ENCODE assay signal across 8 cellular contexts in the genomic region with DNA sequence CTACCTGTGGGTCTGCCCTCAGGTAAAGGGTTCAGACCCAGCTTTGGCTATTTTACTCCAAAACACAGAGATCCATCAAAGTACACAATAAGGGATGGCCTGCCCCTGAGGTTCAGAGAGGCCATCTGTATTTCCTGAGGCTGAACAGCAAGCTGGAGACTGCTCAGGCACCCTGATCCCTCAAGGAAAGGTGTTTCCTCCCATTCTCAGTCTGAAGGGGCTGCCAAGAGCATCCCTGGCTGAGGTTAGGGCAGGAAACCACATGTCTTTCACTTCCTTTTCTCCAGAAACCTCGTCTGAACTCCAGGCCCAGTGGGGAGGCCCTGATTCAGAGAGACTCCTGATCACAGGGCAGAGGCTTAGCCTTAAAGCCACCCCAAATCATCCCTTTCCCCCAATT. TPM values are rescaled to one million over a fixed set of nuclear protein-coding genes. Genes with fewer than 3 reads are reported as not detected.
A peak's percentile ranks its signal among the peaks of the same experiment; 100 is the strongest.
DNase-seq lines count a peak whose midpoint lies in the region; ATAC-seq and TF ChIP-seq lines count a peak whose summit lies in the region.

No MANE protein-coding gene starts in this region.

- no peaks in the 10 kb centered on the region for H3K9me3 Mint-ChIP-seq in mesothelial cell of epicardium

- in situ Hi-C loops in brain microvascular endothelial cell (cut with HindIII; ENCODE audit: low pct_ligation_motif_present, low sequenced_read_pairs): no loop called here

- no peak overlapping the region for H2AFZ ChIP-seq in Karpas-422 (ENCODE audit: low read length)

- no peaks in the 10 kb centered on the region for H3K36me3 ChIP-seq in Karpas-422 (ENCODE audit: insufficient read depth, low read length)
- H3K36me3 ChIP-seq in brain microvascular endothelial cell (replicated peaks): peaks cover 3% of the 10 kb centered on the region

- H3K9ac ChIP-seq in Karpas-422 (ENCODE audit: low read length): no peak overlapping the region

- no peaks in the 10 kb centered on the region for H4K20me1 ChIP-seq in Karpas-422 (ENCODE audit: insufficient read depth, low read depth, low read length)

- H3K27ac ChIP-seq in Karpas-422 (ENCODE audit: low read length) (no peak overlapping the region), brain microvascular endothelial cell (no peak overlapping the region)

- H3K27ac Mint-ChIP-seq in mesothelial cell of epicardium: peak overlapping the region; percentile 88

- peak overlapping the region; percentile 82 for H3K4me3 Mint-ChIP-seq in mesothelial cell of epicardium

- peak; percentile 48 for DNase-seq in ELR (ENCODE audit: low read depth)
- peak; percentile 52 for DNase-seq in Karpas-422
- DNase-seq in brain microvascular endothelial cell: no peak
- no peak for DNase-seq in mesothelial cell of epicardium (ENCODE audit: low spot score in 2 of 2, unreplicated experiment in 2 of 2)
- no peak for DNase-seq in NCI-H446 treated with DMSO at 0.1 percent for 48 hours (lab: John Stamatoyannopoulos, UW)

- H3K27me3 ChIP-seq in Karpas-422 (ENCODE audit: low read length) (no peaks in the 10 kb centered on the region), brain microvascular endothelial cell (replicated peaks) (no peaks in the 10 kb centered on the region)

- H3K79me2 ChIP-seq in Karpas-422 (ENCODE audit: low read length): no peaks in the 10 kb centered on the region

- H3K4me3 ChIP-seq in Karpas-422 (ENCODE audit: low read length) (no peak overlapping the region), brain microvascular endothelial cell (ENCODE audit: low read depth, low read length) (peak overlapping the region; percentile 84)

- ATAC-seq in HG03045 (IDR thresholded peaks at IDR 0.05; ENCODE audit: unreplicated experiment) (no peak), HG02588 (IDR thresholded peaks at IDR 0.05; ENCODE audit: unreplicated experiment) (no peak), GM21717 (IDR thresholded peaks at IDR 0.05; ENCODE audit: unreplicated experiment) (no peak)

- no peaks in the 10 kb centered on the region for H3K9me3 ChIP-seq in Karpas-422 (ENCODE audit: low read length)

- H3K27me3 Mint-ChIP-seq in mesothelial cell of epicardium (ENCODE audit: low read depth): no peaks in the 10 kb centered on the region

- H3K4me1 Mint-ChIP-seq in mesothelial cell of epicardium: peaks cover 21% of the 10 kb centered on the region

- H3K4me1 ChIP-seq in Karpas-422 (ENCODE audit: low read length): no peaks in the 10 kb centered on the region

- H3K9me2 ChIP-seq in Karpas-422 (replicated peaks; ENCODE audit: insufficient read depth, low read length): no peaks in the 10 kb centered on the region

- H3K4me2 ChIP-seq in Karpas-422 (ENCODE audit: low read depth, low read length, poor library complexity, severe bottlenecking): no peak overlapping the region

- H3K36me3 Mint-ChIP-seq in mesothelial cell of epicardium: peaks cover 15% of the 10 kb centered on the region

- TF ChIP-seq CTCF in brain microvascular endothelial cell (IDR thresholded peaks at IDR 0.05; ENCODE audit: low read depth, low read length, missing control alignments) (no peak), mesothelial cell of epicardium (IDR thresholded peaks at IDR 0.05; ENCODE audit: unreplicated experiment) (no peak)

RNA-seq across cellular contexts. Expression of a gene that starts 1.5 kb away (rescaled TPM):
- 0.07 TPM in 1 of 2 replicates, not detected in the other for total RNA-seq in Karpas-422 (2014; rRNA removed; shearing (Covaris generic); ENCODE audit: low replicate concordance)
- 40.9 to 49.5 TPM (median 45.4 TPM) in 3 replicates for total RNA-seq in mesothelial cell of epicardium

RNA-seq across cellular contexts. Expression of a gene that starts 52.3 kb away (rescaled TPM):
- 119 and 154 TPM in 2 replicates for total RNA-seq in Karpas-422 (2014; rRNA removed; shearing (Covaris generic); ENCODE audit: low replicate concordance)
- 154 to 159 TPM (median 159 TPM) in 3 replicates for total RNA-seq in mesothelial cell of epicardium

Comparison
In these comparisons a context has a peak if more than half of its experiments do, and no peak if none do; other contexts are left out.
1. DNase-seq: peak in ELR (single experiment) and Karpas-422 (single experiment); none in brain microvascular endothelial cell (single experiment), mesothelial cell of epicardium (0 of 2) and NCI-H446 treated with DMSO at 0.1 percent for 48 hours (single experiment).
2. RNA of a gene that starts 1.5 kb away (total RNA-seq): 40.9 to 49.5 TPM in mesothelial cell of epicardium; 0.07 TPM in Karpas-422; every median in the first group is over 10 times any median in the second.